ENCODE assay signal across 7 cellular contexts in the genomic region with DNA sequence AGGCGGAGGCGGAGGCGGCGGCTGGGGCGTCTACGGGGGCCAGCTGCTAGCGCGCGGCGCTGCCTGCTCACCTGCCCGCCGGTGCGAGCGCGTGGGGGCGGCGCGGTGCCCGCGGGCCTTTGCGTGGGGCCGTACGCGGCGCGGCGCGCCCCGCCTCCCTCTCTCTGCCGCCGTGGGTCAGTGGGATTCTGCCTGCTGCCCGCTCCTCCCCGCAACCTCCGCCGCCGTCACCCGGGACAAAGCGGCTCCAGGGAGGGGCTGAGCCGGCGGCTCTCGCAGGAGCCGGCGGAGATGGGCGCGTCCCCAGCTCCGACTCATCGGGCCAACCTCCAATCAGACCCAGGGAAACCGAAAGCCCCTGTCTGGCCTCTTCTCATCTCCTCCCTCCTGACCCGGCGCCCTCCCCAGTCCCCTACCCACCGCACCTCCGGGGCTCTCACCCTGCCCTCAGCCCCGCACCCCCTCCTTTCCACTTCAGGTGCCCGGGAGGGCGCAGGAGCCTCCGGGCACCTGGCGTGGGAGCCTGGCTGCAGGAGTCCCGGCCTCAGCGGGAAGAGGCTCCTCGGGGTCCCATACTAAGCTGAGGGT. TPM values are rescaled to one million over a fixed set of nuclear protein-coding genes. Genes with fewer than 3 reads are reported as not detected.
A peak's percentile ranks its signal among the peaks of the same experiment; 100 is the strongest.
DNase-seq lines count a peak whose midpoint lies in the region; ATAC-seq lines count a peak whose summit lies in the region.

A gene (minus strand): TSS at position 249 of the 588 bp plus-strand sequence.

- no peaks in the 10 kb centered on the region for H3K36me3 Mint-ChIP-seq in activated naive CD8-positive, alpha-beta T cell treated with anti-CD3 and anti-CD28 coated beads, Interleukin-2, amount 50 U/mL, for 24 hours (ENCODE audit: low read depth)

- H3K27ac Mint-ChIP-seq in activated naive CD8-positive, alpha-beta T cell treated with anti-CD3 and anti-CD28 coated beads, Interleukin-2, amount 50 U/mL, for 24 hours, result no peak within 1 kb of the TSS

- DNase-seq in NCI-H69 (lab: John Stamatoyannopoulos, UW), result peak; percentile 80
- peak; percentile 35 for DNase-seq in activated naive CD8-positive, alpha-beta T cell treated with anti-CD3 and anti-CD28 coated beads, Interleukin-2, amount 50 U/mL, for 24 hours
- peak; percentile 90 for DNase-seq in cardiac septum (ENCODE audit: low spot score)
- peak; percentile 67 for DNase-seq in occipital lobe (lab: John Stamatoyannopoulos, UW)
- DNase-seq in A172 (ENCODE audit: low spot score), result no peak

- H3K4me3 ChIP-seq in GM08714 (ENCODE audit: low read length), result peak within 1 kb of the TSS; percentile 50; the same call in 1 of the 2 replicates

- peaks cover 75% of the 10 kb centered on the region for H3K27me3 Mint-ChIP-seq in activated naive CD8-positive, alpha-beta T cell treated with anti-CD3 and anti-CD28 coated beads, Interleukin-2, amount 50 U/mL, for 24 hours

- H3K4me1 Mint-ChIP-seq in activated naive CD8-positive, alpha-beta T cell treated with anti-CD3 and anti-CD28 coated beads, Interleukin-2, amount 50 U/mL, for 24 hours, result peaks cover 7% of the 10 kb centered on the region

- peak; percentile 64 for ATAC-seq in HG02588 (IDR thresholded peaks at IDR 0.05; ENCODE audit: unreplicated experiment)
- peak; percentile 87 for ATAC-seq in activated naive CD8-positive, alpha-beta T cell treated with anti-CD3 and anti-CD28 coated beads, Interleukin-2, amount 50 U/mL, for 24 hours

- no peaks in the 10 kb centered on the region for H3K9me3 Mint-ChIP-seq in activated naive CD8-positive, alpha-beta T cell treated with anti-CD3 and anti-CD28 coated beads, Interleukin-2, amount 50 U/mL, for 24 hours

- intact Hi-C loops in cardiac septum (cut with DNase I), result loop anchor here (1.0 to 5.0 kb wide), 3 partner anchors 72 to 272 kb away; no protein-coding TSS in a partner anchor

- peak within 1 kb of the TSS; percentile 53 for H3K4me3 Mint-ChIP-seq in activated naive CD8-positive, alpha-beta T cell treated with anti-CD3 and anti-CD28 coated beads, Interleukin-2, amount 50 U/mL, for 24 hours

RNA-seq across cellular contexts. Expression of the gene that starts here (rescaled TPM):
- 281 TPM for total RNA-seq in cardiac septum
- total RNA-seq in occipital lobe, result 7.0 TPM
- total RNA-seq in A172 (2014; rRNA removed; shearing (Covaris generic)), result 0.22 TPM in 1 of 2 replicates, not detected in the other

Comparison
In these comparisons a context has a peak if more than half of its experiments do, and no peak if none do; other contexts are left out.
1. RNA of the gene that starts here (total RNA-seq): 281 TPM in cardiac septum (single experiment); 7.0 TPM in occipital lobe (single experiment) and 0.22 TPM in A172; every median in the first group is over 10 times any median in the second.